ENCODE assay signal across 8 cellular contexts in genomic region chr7:149838224-149838991, GRCh38. TPM values are rescaled to one million over a fixed set of nuclear protein-coding genes. Genes with fewer than 3 reads are reported as not detected.
DNase-seq lines count a peak whose midpoint lies in the region; ATAC-seq and TF ChIP-seq lines count a peak whose summit lies in the region.

ZNF862 (plus strand) TSS chr7:149838375; CDS start chr7:149838612, 237 bp downstream.

- peak within 1 kb of the TSS; percentile 73 to 87 for H3K4me3 ChIP-seq in SK-N-SH (ENCODE audit: low read depth in 2 of 2, low read length in 1 of 2)
- peak within 1 kb of the TSS; percentile 74 for H3K4me3 ChIP-seq in suprapubic skin

- 0% methylated on average over 15 of the region's 86 CpGs for WGBS in SK-N-SH (ENCODE audit: low lambda C conversion rate)
- 0% methylated on average over 20 of the region's 86 CpGs for WGBS in suprapubic skin

- H4K20me1 ChIP-seq in SK-N-SH (ENCODE audit: insufficient read depth), result no peaks in the 10 kb centered on the region

- peak within 1 kb of the TSS; percentile 73 for H3K4me2 ChIP-seq in SK-N-SH

- ATAC-seq in HG02571 (IDR thresholded peaks at IDR 0.05; ENCODE audit: unreplicated experiment), result peak; percentile 99

- peak within 1 kb of the TSS; percentile 50 to 82 for H3K27ac ChIP-seq in SK-N-SH (ENCODE audit: low read depth in 2 of 2, low read length in 1 of 2)
- H3K27ac ChIP-seq in suprapubic skin, result peak within 1 kb of the TSS; percentile 78

- TF ChIP-seq POLR2A in suprapubic skin (IDR thresholded peaks at IDR 0.05), result peak in 1 of 2 donors; percentile 27

- H3K9ac ChIP-seq in SK-N-SH, result peak within 1 kb of the TSS; percentile 73

- H3K27me3 ChIP-seq in SK-N-SH (ENCODE audit: insufficient read depth) (0 out of 2 replicates have a peak, but pooled peaks cover 18% of the 10 kb centered on the region), suprapubic skin (no peaks in the 10 kb centered on the region)

- DNase-seq in GM04504 (ENCODE audit: low read depth) (peak; percentile 92), NCI-H1048 (lab: John Stamatoyannopoulos, UW) (peak; percentile 93), SK-N-SH (peak; percentile 100), germinal center (ENCODE audit: low spot score) (peak; percentile 99), nucleus accumbens (lab: John Stamatoyannopoulos, UW) (peak; percentile 63 to 99 (median 97)), suprapubic skin (ENCODE audit: low spot score in 2 of 2) (peak; percentile 98)
- DNase-seq in activated naive CD4-positive, alpha-beta T cell treated with anti-CD3 and anti-CD28 coated beads, Interleukin-2, amount 50 U/mL, for 16 hours, result peak; percentile 97

- CTCF ChIA-PET in SK-N-SH (lab: Yijun Ruan, JAX), result interaction anchor here (0.5 to 3.1 kb wide), 12 partner anchors 12 to 377 kb away, joined by 3 to 25 read pairs (median 4); no protein-coding TSS in a partner anchor

- peaks cover 24% of the 10 kb centered on the region for H3K79me2 ChIP-seq in SK-N-SH (ENCODE audit: insufficient read depth)

- TF ChIP-seq CTCF in SK-N-SH (IDR thresholded peaks at IDR 0.05) (peak; percentile 12; the same call in 1 of the 2 replicates), suprapubic skin (IDR thresholded peaks at IDR 0.05) (no peak)

- TF ChIP-seq RAD21 in SK-N-SH (IDR thresholded peaks at IDR 0.05; ENCODE audit: low read length), result peak; percentile 17; the same call in 1 of the 2 replicates

- H3F3A ChIP-seq in SK-N-SH (replicated peaks; ENCODE audit: insufficient read depth), result peaks cover 3% of the 10 kb centered on the region

- H3K4me1 ChIP-seq in SK-N-SH (ENCODE audit: control insufficient read depth in 1 of 2, insufficient read depth in 2 of 2, low read depth in 1 of 2, low read length in 1 of 2), result peaks cover 0 to 15% of the 10 kb centered on the region in 2 experiments; a peak in 2 of 4 replicates
- peaks cover 13% of the 10 kb centered on the region for H3K4me1 ChIP-seq in suprapubic skin

- H3K9me2 ChIP-seq in SK-N-SH, result no peaks in the 10 kb centered on the region

- POLR2A ChIA-PET in SK-N-SH (lab: Yijun Ruan, JAX), result interaction anchor here (0.6 to 1.4 kb wide), 7 partner anchors 11 to 214 kb away, joined by 3 to 10 read pairs (median 3); no protein-coding TSS in a partner anchor

- peak within 1 kb of the TSS; percentile 78 for H2AFZ ChIP-seq in SK-N-SH (ENCODE audit: low read depth)

- peaks cover 0 to 4% of the 10 kb centered on the region in 2 experiments for H3K36me3 ChIP-seq in SK-N-SH (replicated peaks in 1 of 2; ENCODE audit: control insufficient read depth in 1 of 2, insufficient read depth in 2 of 2, low read length in 1 of 2)
- H3K36me3 ChIP-seq in suprapubic skin, result no peaks in the 10 kb centered on the region

- peak in 1 of 2 experiments; percentile 23; a peak in 2 of 4 replicates for TF ChIP-seq EP300 in SK-N-SH (IDR thresholded peaks at IDR 0.05; ENCODE audit: borderline replicate concordance in 1 of 2, low read depth in 1 of 2, low read length in 1 of 2)
- TF ChIP-seq EP300 in suprapubic skin (IDR thresholded peaks at IDR 0.05), result no peak

- H3K9me3 ChIP-seq in SK-N-SH (no peaks in the 10 kb centered on the region), suprapubic skin (no peaks in the 10 kb centered on the region)

TF ChIP-seq in SK-N-SH, 30 proteins besides CTCF, POLR2A, EP300 and RAD21:
- TF ChIP-seq GABPA (IDR thresholded peaks at IDR 0.05; ENCODE audit: low read depth) (0 out of 2 replicates have a peak, but pooled peaks have one; percentile 12), YY1 (IDR thresholded peaks at IDR 0.05; ENCODE audit: low read depth) (peak; percentile 69; the same call in 1 of the 2 replicates), JUND (IDR thresholded peaks at IDR 0.05) (no peak), NFIC (IDR thresholded peaks at IDR 0.05; ENCODE audit: borderline replicate concordance) (no peak), TAF1 (IDR thresholded peaks at IDR 0.05; ENCODE audit: borderline replicate concordance, low read depth, low read length) (peak; percentile 74), CHD2 (IDR thresholded peaks at IDR 0.05; ENCODE audit: low read length, partially characterized antibody) (peak; percentile 93), RFX5 (IDR thresholded peaks at IDR 0.05; ENCODE audit: low read length) (no peak; the same call in 1 of the 2 replicates), ELF1 (IDR thresholded peaks at IDR 0.05) (peak; percentile 48; the same call in 1 of the 2 replicates), USF2 (IDR thresholded peaks at IDR 0.05; ENCODE audit: borderline replicate concordance, low read depth, low read length) (no peak), MEF2A (IDR thresholded peaks at IDR 0.05; ENCODE audit: borderline replicate concordance, low read depth) (no peak), FOXM1 (IDR thresholded peaks at IDR 0.05; ENCODE audit: low read depth) (no peak), RXRA (IDR thresholded peaks at IDR 0.05; ENCODE audit: borderline replicate concordance, low read depth) (no peak), MXI1 (IDR thresholded peaks at IDR 0.05; ENCODE audit: low read depth, low read length) (peak; percentile 95; the same call in 1 of the 2 replicates), SMC3 (IDR thresholded peaks at IDR 0.05; ENCODE audit: low read depth, low read length) (no peak), SIN3A (IDR thresholded peaks at IDR 0.05; ENCODE audit: borderline replicate concordance, low read depth, low read length) (peak; percentile 60; the same call in 1 of the 2 replicates), NRF1 (IDR thresholded peaks at IDR 0.05; ENCODE audit: low read depth, low read length) (peak; percentile 58), TEAD4 (IDR thresholded peaks at IDR 0.05; ENCODE audit: borderline replicate concordance, insufficient read depth) (no peak), RCOR1 (IDR thresholded peaks at IDR 0.05; ENCODE audit: low read length) (peak; percentile 37; the same call in 1 of the 2 replicates), POLR2AphosphoS5 (IDR thresholded peaks at IDR 0.05; ENCODE audit: low read depth, low read length) (peak; percentile 84)
- TF ChIP-seq, protein P1, sequence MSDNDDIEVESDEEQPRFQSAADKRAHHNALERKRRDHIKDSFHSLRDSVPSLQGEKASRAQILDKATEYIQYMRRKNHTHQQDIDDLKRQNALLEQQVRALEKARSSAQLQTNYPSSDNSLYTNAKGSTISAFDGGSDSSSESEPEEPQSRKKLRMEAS (IDR thresholded peaks at IDR 0.05; ENCODE audit: low read depth), result peak; percentile 49; the same call in 1 of the 2 replicates
- TF ChIP-seq, protein P2, sequence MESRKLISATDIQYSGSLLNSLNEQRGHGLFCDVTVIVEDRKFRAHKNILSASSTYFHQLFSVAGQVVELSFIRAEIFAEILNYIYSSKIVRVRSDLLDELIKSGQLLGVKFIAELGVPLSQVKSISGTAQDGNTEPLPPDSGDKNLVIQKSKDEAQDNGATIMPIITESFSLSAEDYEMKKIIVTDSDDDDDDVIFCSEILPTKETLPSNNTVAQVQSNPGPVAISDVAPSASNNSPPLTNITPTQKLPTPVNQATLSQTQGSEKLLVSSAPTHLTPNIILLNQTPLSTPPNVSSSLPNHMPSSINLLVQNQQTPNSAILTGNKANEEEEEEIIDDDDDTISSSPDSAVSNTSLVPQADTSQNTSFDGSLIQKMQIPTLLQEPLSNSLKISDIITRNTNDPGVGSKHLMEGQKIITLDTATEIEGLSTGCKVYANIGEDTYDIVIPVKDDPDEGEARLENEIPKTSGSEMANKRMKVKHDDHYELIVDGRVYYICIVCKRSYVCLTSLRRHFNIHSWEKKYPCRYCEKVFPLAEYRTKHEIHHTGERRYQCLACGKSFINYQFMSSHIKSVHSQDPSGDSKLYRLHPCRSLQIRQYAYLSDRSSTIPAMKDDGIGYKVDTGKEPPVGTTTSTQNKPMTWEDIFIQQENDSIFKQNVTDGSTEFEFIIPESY (IDR thresholded peaks at IDR 0.05; ENCODE audit: borderline replicate concordance, low read depth), result peak; percentile 60; the same call in 1 of the 2 replicates

RNA-seq across cellular contexts. Expression of gene ZNF862, which starts in this region (rescaled TPM):
- 17.3 and 24.3 TPM in 2 replicates for polyA plus RNA-seq in SK-N-SH (2012; rRNA removed)
- 5.9 and 9.1 TPM in 2 replicates for polyA plus RNA-seq in SK-N-SH (2012; cell fraction: cytosol; rRNA removed)
- polyA plus RNA-seq in SK-N-SH (2012; cell fraction: nucleus; rRNA removed), result 95.3 and 96.2 TPM in 2 replicates
- total RNA-seq in suprapubic skin, result 10 to 100 TPM; 18.4 to 61.1 (median 22.1) TPM

Comparison
In these comparisons a context has a peak if more than half of its experiments do, and no peak if none do; other contexts are left out.
1. Peak in every context shown above with its lines: DNase-seq, ATAC-seq, H3K4me3 ChIP-seq and H3K27ac ChIP-seq.